In the genomic region with DNA sequence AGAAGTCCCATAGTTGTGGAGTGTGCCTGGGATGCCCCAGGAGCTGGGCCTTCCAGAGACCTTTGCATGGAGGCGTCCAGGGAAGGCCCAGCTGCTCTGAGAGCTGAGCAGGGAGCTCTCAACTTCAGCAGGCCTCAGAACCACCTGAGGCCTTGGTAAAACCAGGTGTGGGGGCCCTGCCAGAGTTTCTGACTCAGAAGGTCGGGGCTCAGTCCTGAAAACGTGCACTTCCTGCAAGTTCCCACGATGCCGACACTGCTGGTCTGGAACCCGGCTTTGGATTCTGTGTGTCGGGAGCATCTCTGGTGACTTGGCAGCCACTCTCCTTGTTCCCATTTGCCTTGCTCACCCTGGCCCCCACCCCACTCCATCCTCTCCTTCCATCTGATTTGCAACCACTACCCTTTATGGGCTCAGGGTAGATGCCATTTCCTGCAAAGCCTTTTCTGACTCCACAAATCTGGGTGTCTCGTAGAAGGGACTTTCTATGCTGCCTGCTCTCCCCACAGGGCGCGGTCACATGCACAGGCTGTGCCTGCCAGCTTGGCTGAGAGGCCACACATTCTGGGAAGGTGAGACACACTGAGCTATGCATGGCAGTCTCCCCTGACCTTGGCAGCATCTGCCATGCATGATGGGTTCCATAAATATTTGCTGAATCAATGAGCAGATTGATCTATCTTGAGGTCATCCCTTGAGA, we compare ENCODE assay signal across 17 cellular contexts.
DNase-seq lines count a peak whose midpoint lies in the region; ATAC-seq, FAIRE-seq and TF ChIP-seq lines count a peak whose summit lies in the region.
"Had no signal": no experiment of that assay in that cellular context is flagged by ENCODE, and none has a peak within 500 bp of the region (broad histone marks: within the 10 kb centered on the region; RNA-seq: fewer than 3 reads in every experiment).

No MANE protein-coding gene starts in this region.

- TF ChIP-seq RAD21 in GM12878 (IDR thresholded peaks at IDR 0.05; ENCODE audit: insufficient read depth, low read depth, low read length), result no peak

- TF ChIP-seq POLR2A in GM12878 (IDR thresholded peaks at IDR 0.05; ENCODE audit: low read depth, low read length), result no peak

- no peak overlapping the region for H3K27ac ChIP-seq in GM12878 (ENCODE audit: control insufficient read depth, insufficient read depth)
- peak overlapping the region; percentile 8 for H3K27ac ChIP-seq in keratinocyte (ENCODE audit: control insufficient read depth, insufficient read depth, low read length)
- H3K27ac ChIP-seq: epithelial cell of prostate, hepatocyte, testis had no signal

- no TSS peak for BruUV-seq in GM12878 (replicated peaks; lab: Mats Ljungman, UMichigan)

- H2AFZ ChIP-seq in GM12878 (ENCODE audit: control insufficient read depth, low read depth, low read length), result no peak overlapping the region
- peak overlapping the region; percentile 69 for H2AFZ ChIP-seq in keratinocyte (ENCODE audit: control insufficient read depth, low read length)
- H2AFZ ChIP-seq: hepatocyte had no signal

- no peaks in the 10 kb centered on the region for H3K79me2 ChIP-seq in GM12878 (ENCODE audit: control insufficient read depth, insufficient read depth, low read length)
- no peaks in the 10 kb centered on the region for H3K79me2 ChIP-seq in keratinocyte (ENCODE audit: control insufficient read depth, insufficient read depth, low read length)
- H3K79me2 ChIP-seq: hepatocyte had no signal

- H3K9ac ChIP-seq in GM12878 (ENCODE audit: control insufficient read depth, insufficient read depth, low read length) (no peak overlapping the region), keratinocyte (ENCODE audit: control insufficient read depth, extremely low read depth, insufficient read depth, low read length) (no peak overlapping the region)

- intact Hi-C loops in GM12878 (cut with micrococcal nuclease; ENCODE audit: unreplicated experiment), result no loop called here

- H3K36me3 ChIP-seq in GM12878 (ENCODE audit: control insufficient read depth in 2 of 2, insufficient read depth in 2 of 2, low read length in 1 of 2) (no peaks in the 10 kb centered on the region), keratinocyte (ENCODE audit: control insufficient read depth in 2 of 2, extremely low read depth in 1 of 2, insufficient read depth in 2 of 2, low read length in 2 of 2) (no peaks in the 10 kb centered on the region)

- no peaks in the 10 kb centered on the region for H3K9me3 ChIP-seq in GM12878 (replicated peaks; ENCODE audit: control insufficient read depth, insufficient read depth, low read length)
- H3K9me3 ChIP-seq in keratinocyte (ENCODE audit: control insufficient read depth, low read depth, low read length), result no peaks in the 10 kb centered on the region
- H3K9me3 ChIP-seq: testis had no signal

- TF ChIP-seq CTCF in GM12878 (IDR thresholded peaks at IDR 0.05 in 2 of 3, conservative IDR thresholded peaks at IDR 0.05 in 1 of 3; ENCODE audit: control insufficient read depth in 2 of 3, extremely low read depth in 1 of 3, insufficient read depth in 1 of 3, low read depth in 3 of 3, low read length in 3 of 3), result no peak
- no peak for TF ChIP-seq CTCF in keratinocyte (optimal IDR thresholded peaks at IDR 0.05 in 1 of 3, IDR thresholded peaks at IDR 0.05 in 1 of 3, conservative IDR thresholded peaks at IDR 0.05 in 1 of 3; ENCODE audit: extremely low read depth in 1 of 3, insufficient read depth in 2 of 3, low read length in 3 of 3)

- H3K4me2 ChIP-seq in GM12878 (ENCODE audit: control insufficient read depth, insufficient read depth) (no peak overlapping the region), keratinocyte (ENCODE audit: control insufficient read depth, extremely low read depth, insufficient read depth, low read depth, low read length) (peak overlapping the region; percentile 7)
- H3K4me2 ChIP-seq: hepatocyte had no signal

- SMC1A ChIA-PET in GM12878 (lab: Charles Lee; ENCODE audit: uncharacterized antibody, unreplicated experiment), result no interaction called here

- no peaks in the 10 kb centered on the region for H3K27me3 ChIP-seq in GM12878 (replicated peaks in 1 of 2; ENCODE audit: control insufficient read depth in 2 of 2, insufficient read depth in 2 of 2, low read length in 1 of 2)
- no peaks in the 10 kb centered on the region for H3K27me3 ChIP-seq in keratinocyte (ENCODE audit: control insufficient read depth, extremely low read depth, insufficient read depth, low read length)
- H3K27me3 ChIP-seq: hepatocyte, testis had no signal

- H3K4me1 ChIP-seq in GM12878 (ENCODE audit: control insufficient read depth, insufficient read depth, low read length), result no peaks in the 10 kb centered on the region
- peaks cover 14% of the 10 kb centered on the region for H3K4me1 ChIP-seq in keratinocyte (ENCODE audit: control insufficient read depth, extremely low read depth, insufficient read depth, low read length)
- H3K4me1 ChIP-seq: testis had no signal

- FAIRE-seq in GM12878 (lab: Jason Lieb, UNC), result no peak
- peak; percentile 88 for FAIRE-seq in keratinocyte (lab: Jason Lieb, UNC)
- no peak for FAIRE-seq in urothelium cell line (lab: Jason Lieb, UNC)

- H3K9me1 ChIP-seq in keratinocyte (ENCODE audit: control insufficient read depth, extremely low read depth, insufficient read depth, low read length), result no peaks in the 10 kb centered on the region

- TF ChIP-seq EP300 in GM12878 (IDR thresholded peaks at IDR 0.05; ENCODE audit: borderline replicate concordance in 1 of 2, control insufficient read depth in 1 of 2, low read depth in 2 of 2, low read length in 2 of 2), result no peak

- H3K4me3 ChIP-seq in GM12878, result no peak overlapping the region
- no peak overlapping the region for H3K4me3 ChIP-seq in keratinocyte (ENCODE audit: control insufficient read depth in 2 of 3, extremely low read depth in 1 of 3, insufficient read depth in 2 of 3, low read depth in 1 of 3, low read length in 3 of 3)
- H3K4me3 ChIP-seq: hepatocyte, testis had no signal

- no peaks in the 10 kb centered on the region for H4K20me1 ChIP-seq in GM12878 (ENCODE audit: control insufficient read depth, insufficient read depth)
- no peaks in the 10 kb centered on the region for H4K20me1 ChIP-seq in keratinocyte (ENCODE audit: control insufficient read depth, extremely low read depth, insufficient read depth, low read length)

- RAD21 ChIA-PET in GM12878 (lab: Charles Lee; ENCODE audit: unreplicated experiment), result no interaction called here

- dilution Hi-C loops in keratinocyte (cut with MboI; ENCODE audit: extremely low pct_ligation_motif_present, low sequenced_read_pairs), result no loop called here

- in situ Hi-C loops in GM12878 (cut with MboI), result no loop called here

- POLR2A ChIA-PET in GM12878 (lab: Charles Lee), result no interaction called here

- ATAC-seq in GM12878, result peak; percentile 47
- no peak for ATAC-seq in GM21717 (IDR thresholded peaks at IDR 0.05; ENCODE audit: unreplicated experiment)
- ATAC-seq in HG03175 (IDR thresholded peaks at IDR 0.05; ENCODE audit: unreplicated experiment), result no peak
- ATAC-seq in HG03460 (IDR thresholded peaks at IDR 0.05; ENCODE audit: unreplicated experiment), result no peak
- ATAC-seq: naive thymus-derived CD4-positive, alpha-beta T cell; Panc1; T-cell had no signal

- DNase-seq in HS-5 (ENCODE audit: low read depth) (peak; percentile 9), GM12878 (ENCODE audit: low read depth, low spot score) (no peak), keratinocyte (ENCODE audit: low read depth, low spot score) (no peak), urothelium cell line (ENCODE audit: low spot score) (peak; percentile 22)
- DNase-seq: activated effector memory CD4-positive, alpha-beta T cell treated with Interleukin-2 at 50 U/mL for 16 hours; naive thymus-derived CD4-positive, alpha-beta T cell; NCI-H2029; NCI-H69; stimulated activated CD4-positive, alpha-beta T cell treated with anti-CD3 and anti-CD28 coated beads, Interleukin-2, amount 100 ng/mL, for 48 hours; T-cell; testis had no signal

- 50% methylated on average over 10 of the region's 10 CpGs for WGBS in GM12878 (ENCODE audit: insufficient coverage, insufficient replicate concordance, low lambda C conversion rate, missing lambda C conversion rate)

- CTCF ChIA-PET in GM12878 (lab: Yijun Ruan, JAX), result interaction anchor here (0.6 kb wide), 1 partner anchor 272 kb away, joined by 3 read pairs; no protein-coding TSS in a partner anchor

TF ChIP-seq in GM12878, 131 proteins besides CTCF, POLR2A, EP300 and RAD21 (continues in another document):
- TF ChIP-seq, protein P1, sequence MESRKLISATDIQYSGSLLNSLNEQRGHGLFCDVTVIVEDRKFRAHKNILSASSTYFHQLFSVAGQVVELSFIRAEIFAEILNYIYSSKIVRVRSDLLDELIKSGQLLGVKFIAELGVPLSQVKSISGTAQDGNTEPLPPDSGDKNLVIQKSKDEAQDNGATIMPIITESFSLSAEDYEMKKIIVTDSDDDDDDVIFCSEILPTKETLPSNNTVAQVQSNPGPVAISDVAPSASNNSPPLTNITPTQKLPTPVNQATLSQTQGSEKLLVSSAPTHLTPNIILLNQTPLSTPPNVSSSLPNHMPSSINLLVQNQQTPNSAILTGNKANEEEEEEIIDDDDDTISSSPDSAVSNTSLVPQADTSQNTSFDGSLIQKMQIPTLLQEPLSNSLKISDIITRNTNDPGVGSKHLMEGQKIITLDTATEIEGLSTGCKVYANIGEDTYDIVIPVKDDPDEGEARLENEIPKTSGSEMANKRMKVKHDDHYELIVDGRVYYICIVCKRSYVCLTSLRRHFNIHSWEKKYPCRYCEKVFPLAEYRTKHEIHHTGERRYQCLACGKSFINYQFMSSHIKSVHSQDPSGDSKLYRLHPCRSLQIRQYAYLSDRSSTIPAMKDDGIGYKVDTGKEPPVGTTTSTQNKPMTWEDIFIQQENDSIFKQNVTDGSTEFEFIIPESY (IDR thresholded peaks at IDR 0.05), result no peak
- TF ChIP-seq ZNF384 (IDR thresholded peaks at IDR 0.05; ENCODE audit: borderline replicate concordance, low read depth, low read length), result no peak
- no peak for TF ChIP-seq TCF7 (IDR thresholded peaks at IDR 0.05; ENCODE audit: borderline replicate concordance)
- no peak for TF ChIP-seq RCOR1 (conservative IDR thresholded peaks at IDR 0.05; ENCODE audit: low read depth, low read length)
- TF ChIP-seq CHD4 (IDR thresholded peaks at IDR 0.05), result no peak
- no peak for TF ChIP-seq JUNB (IDR thresholded peaks at IDR 0.05)
- TF ChIP-seq DPF2 (IDR thresholded peaks at IDR 0.05), result no peak
- no peak for TF ChIP-seq FOXM1 (IDR thresholded peaks at IDR 0.05; ENCODE audit: low read depth, low read length)
- TF ChIP-seq KAT2A (conservative IDR thresholded peaks at IDR 0.05; ENCODE audit: control insufficient read depth, low read depth, low read length), result no peak
- TF ChIP-seq RUNX3 (IDR thresholded peaks at IDR 0.05; ENCODE audit: low read length), result no peak

Comparison
In these comparisons a context has a peak if more than half of its experiments do, and no peak if none do; other contexts are left out.
1. DNase-seq: peak in HS-5 (single experiment) and urothelium cell line (single experiment); none in GM12878 (single experiment) and keratinocyte (single experiment).